Comparison of ENCODE assay signal across 10 cellular contexts in the genomic region with DNA sequence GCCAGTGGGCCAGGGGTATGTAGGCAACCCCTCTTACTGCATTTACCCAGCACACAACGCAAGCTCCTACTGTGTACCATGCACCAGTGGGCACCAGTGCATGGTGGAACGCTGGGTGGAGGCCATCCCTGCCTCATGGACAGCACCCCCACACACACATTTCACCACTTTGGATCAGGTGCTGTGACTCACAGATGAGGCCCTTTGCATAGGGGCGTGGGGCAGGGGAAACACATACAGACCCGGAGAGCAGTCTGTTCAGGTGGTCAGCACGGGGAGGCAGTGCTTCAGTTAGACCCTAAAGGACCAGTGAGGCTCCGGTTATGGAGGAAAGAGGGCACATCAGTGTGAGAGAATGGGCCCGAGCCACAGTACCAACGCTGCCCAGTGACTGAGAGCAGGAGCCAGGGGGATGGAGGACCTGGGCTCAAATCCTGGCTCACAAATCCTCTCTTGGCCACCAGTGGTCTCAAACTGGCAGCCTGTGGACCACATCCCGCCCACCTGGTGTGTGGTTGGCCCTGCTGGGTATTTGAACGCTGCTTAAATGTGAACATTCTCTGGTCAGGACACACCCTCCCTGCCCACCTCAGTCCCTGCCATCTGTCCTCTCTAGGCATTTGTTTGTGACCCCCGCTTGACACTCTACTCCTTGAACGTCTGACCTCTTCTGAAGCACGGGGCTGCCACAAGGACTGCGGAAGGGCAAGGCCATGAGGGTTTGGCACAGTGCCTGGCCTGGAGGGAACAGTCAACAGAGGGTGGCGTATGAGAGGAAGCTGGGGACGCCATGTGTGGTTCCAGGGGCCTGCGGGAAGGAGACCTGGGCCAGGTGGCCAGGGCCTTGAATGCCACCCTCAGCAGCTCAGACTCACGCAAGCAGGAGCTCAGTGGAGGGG. TPM values are rescaled to one million over a fixed set of nuclear protein-coding genes. Genes with fewer than 3 reads are reported as not detected.
A peak's percentile ranks its signal among the peaks of the same experiment; 100 is the strongest.
DNase-seq lines count a peak whose midpoint lies in the region; ATAC-seq and TF ChIP-seq lines count a peak whose summit lies in the region.
"Had no signal": no experiment of that assay in that cellular context is flagged by ENCODE, and none has a peak within 500 bp of the region (broad histone marks: within the 10 kb centered on the region; RNA-seq: fewer than 3 reads in every experiment).

No MANE protein-coding gene starts in this region.

- H3K27me3 ChIP-seq in right atrium auricular region = no peaks in the 10 kb centered on the region
- H3K27me3 ChIP-seq in liver (ENCODE audit: control insufficient read depth in 4 of 4, insufficient read depth in 4 of 4, low read length in 3 of 4) = no peaks in the 10 kb centered on the region
- no peaks in the 10 kb centered on the region for H3K27me3 ChIP-seq in upper lobe of right lung
- no peaks in the 10 kb centered on the region for H3K27me3 ChIP-seq in MG63
- H3K27me3 ChIP-seq: BLaER1 had no signal

- no peak for TF ChIP-seq CTCF in right atrium auricular region (IDR thresholded peaks at IDR 0.05)
- TF ChIP-seq CTCF in VCaP (conservative IDR thresholded peaks at IDR 0.05) = no peak
- no peak for TF ChIP-seq CTCF in liver (IDR thresholded peaks at IDR 0.05; ENCODE audit: low read depth, low read length, missing input control)
- no peak for TF ChIP-seq CTCF in upper lobe of right lung (IDR thresholded peaks at IDR 0.05)

- H3K27ac ChIP-seq in right atrium auricular region (no peak overlapping the region), VCaP (peak overlapping the region; percentile 9; the same call in 1 of the 2 replicates), liver (ENCODE audit: low read depth in 1 of 2, low read length in 2 of 2) (no peak overlapping the region), upper lobe of right lung (no peak overlapping the region)
- H3K27ac ChIP-seq: BLaER1 had no signal

- H3K4me1 ChIP-seq in right atrium auricular region (peaks cover 0 to 18% of the 10 kb centered on the region in 2 donors), liver (ENCODE audit: control insufficient read depth in 4 of 4, insufficient read depth in 4 of 4, low read length in 3 of 4) (peaks cover 9 to 21% (median 17%) of the 10 kb centered on the region in 4 donors), upper lobe of right lung (peaks cover 8% of the 10 kb centered on the region)

- peak; percentile 44 to 64 for TF ChIP-seq RAD21 in liver (IDR thresholded peaks at IDR 0.05)

- H3K9me3 ChIP-seq in right atrium auricular region (peaks cover 0 to 14% of the 10 kb centered on the region in 2 donors), liver (ENCODE audit: control insufficient read depth in 4 of 4, low read length in 3 of 4) (no peaks in the 10 kb centered on the region), upper lobe of right lung (peaks cover 7% of the 10 kb centered on the region), MG63 (peaks cover 10% of the 10 kb centered on the region; the same call in 1 of the 2 replicates)

- no peak overlapping the region for H3K4me3 ChIP-seq in right atrium auricular region
- no peak overlapping the region for H3K4me3 ChIP-seq in liver (ENCODE audit: low read depth in 1 of 3, low read length in 3 of 3)
- no peak overlapping the region for H3K4me3 ChIP-seq in upper lobe of right lung
- H3K4me3 ChIP-seq in MG63 = no peak overlapping the region
- H3K4me3 ChIP-seq: BLaER1 had no signal

- intact Hi-C loops in Right ventricle myocardium inferior (cut with DNase I) = loop anchor here (5.0 kb wide), 1 partner anchor 48 kb away; a partner anchor contains a TSS
- intact Hi-C loops in upper lobe of right lung (cut with DNase I) = no loop called here

- WGBS in liver = 60% methylated on average over 18 of the region's 18 CpGs

- no peak overlapping the region for H3K9ac ChIP-seq in liver (ENCODE audit: low read depth in 1 of 2, low read length in 2 of 2)
- H3K9ac ChIP-seq: BLaER1 had no signal

- peak; percentile 83 for ATAC-seq in Right ventricle myocardium inferior
- ATAC-seq in upper lobe of right lung = peak; percentile 82
- ATAC-seq in GM21737 (IDR thresholded peaks at IDR 0.05; ENCODE audit: unreplicated experiment) = no peak

- H3K36me3 ChIP-seq in right atrium auricular region = no peaks in the 10 kb centered on the region
- H3K36me3 ChIP-seq in liver (ENCODE audit: control insufficient read depth in 4 of 4, insufficient read depth in 3 of 4, low read depth in 1 of 4, low read length in 3 of 4) = no peaks in the 10 kb centered on the region
- H3K36me3 ChIP-seq in upper lobe of right lung = no peaks in the 10 kb centered on the region
- H3K36me3 ChIP-seq in MG63 = no peaks in the 10 kb centered on the region
- H3K36me3 ChIP-seq: BLaER1 had no signal

- DNase-seq in Right ventricle myocardium inferior (ENCODE audit: missing footprints) (no peak), right atrium auricular region (ENCODE audit: low spot score) (no peak), upper lobe of right lung (peak; percentile 88), MG63 (no peak), amniotic stem cell (lab: John Stamatoyannopoulos, UW) (no peak)
- DNase-seq: activated T-cell treated with anti-CD3 and anti-CD28 coated beads for 4 hours had no signal

TF ChIP-seq in liver, 16 proteins besides CTCF, POLR2A, EP300 and RAD21:
- TF ChIP-seq SP1 (IDR thresholded peaks at IDR 0.05) (peak; percentile 65), FOXA2 (IDR thresholded peaks at IDR 0.05) (peak; percentile 77), HNF4A (conservative IDR thresholded peaks at IDR 0.05) (peak; percentile 62 to 71), HNF4G (IDR thresholded peaks at IDR 0.05) (no peak), TAF1 (conservative IDR thresholded peaks at IDR 0.05) (no peak), GABPA (IDR thresholded peaks at IDR 0.05 in 1 of 2, conservative IDR thresholded peaks at IDR 0.05 in 1 of 2) (no peak), FOXA1 (IDR thresholded peaks at IDR 0.05) (peak; percentile 84), JUND (IDR thresholded peaks at IDR 0.05) (no peak), EGR1 (IDR thresholded peaks at IDR 0.05; ENCODE audit: low read depth in 2 of 2) (no peak), NR2F2 (IDR thresholded peaks at IDR 0.05) (peak; percentile 79), YY1 (IDR thresholded peaks at IDR 0.05) (no peak), RXRA (IDR thresholded peaks at IDR 0.05) (peak; percentile 94 to 97)
- TF ChIP-seq, protein P1, sequence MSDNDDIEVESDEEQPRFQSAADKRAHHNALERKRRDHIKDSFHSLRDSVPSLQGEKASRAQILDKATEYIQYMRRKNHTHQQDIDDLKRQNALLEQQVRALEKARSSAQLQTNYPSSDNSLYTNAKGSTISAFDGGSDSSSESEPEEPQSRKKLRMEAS (IDR thresholded peaks at IDR 0.05) = no peak
- TF ChIP-seq, protein P2, sequence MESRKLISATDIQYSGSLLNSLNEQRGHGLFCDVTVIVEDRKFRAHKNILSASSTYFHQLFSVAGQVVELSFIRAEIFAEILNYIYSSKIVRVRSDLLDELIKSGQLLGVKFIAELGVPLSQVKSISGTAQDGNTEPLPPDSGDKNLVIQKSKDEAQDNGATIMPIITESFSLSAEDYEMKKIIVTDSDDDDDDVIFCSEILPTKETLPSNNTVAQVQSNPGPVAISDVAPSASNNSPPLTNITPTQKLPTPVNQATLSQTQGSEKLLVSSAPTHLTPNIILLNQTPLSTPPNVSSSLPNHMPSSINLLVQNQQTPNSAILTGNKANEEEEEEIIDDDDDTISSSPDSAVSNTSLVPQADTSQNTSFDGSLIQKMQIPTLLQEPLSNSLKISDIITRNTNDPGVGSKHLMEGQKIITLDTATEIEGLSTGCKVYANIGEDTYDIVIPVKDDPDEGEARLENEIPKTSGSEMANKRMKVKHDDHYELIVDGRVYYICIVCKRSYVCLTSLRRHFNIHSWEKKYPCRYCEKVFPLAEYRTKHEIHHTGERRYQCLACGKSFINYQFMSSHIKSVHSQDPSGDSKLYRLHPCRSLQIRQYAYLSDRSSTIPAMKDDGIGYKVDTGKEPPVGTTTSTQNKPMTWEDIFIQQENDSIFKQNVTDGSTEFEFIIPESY (IDR thresholded peaks at IDR 0.05) = no peak
- TF ChIP-seq, protein P3, sequence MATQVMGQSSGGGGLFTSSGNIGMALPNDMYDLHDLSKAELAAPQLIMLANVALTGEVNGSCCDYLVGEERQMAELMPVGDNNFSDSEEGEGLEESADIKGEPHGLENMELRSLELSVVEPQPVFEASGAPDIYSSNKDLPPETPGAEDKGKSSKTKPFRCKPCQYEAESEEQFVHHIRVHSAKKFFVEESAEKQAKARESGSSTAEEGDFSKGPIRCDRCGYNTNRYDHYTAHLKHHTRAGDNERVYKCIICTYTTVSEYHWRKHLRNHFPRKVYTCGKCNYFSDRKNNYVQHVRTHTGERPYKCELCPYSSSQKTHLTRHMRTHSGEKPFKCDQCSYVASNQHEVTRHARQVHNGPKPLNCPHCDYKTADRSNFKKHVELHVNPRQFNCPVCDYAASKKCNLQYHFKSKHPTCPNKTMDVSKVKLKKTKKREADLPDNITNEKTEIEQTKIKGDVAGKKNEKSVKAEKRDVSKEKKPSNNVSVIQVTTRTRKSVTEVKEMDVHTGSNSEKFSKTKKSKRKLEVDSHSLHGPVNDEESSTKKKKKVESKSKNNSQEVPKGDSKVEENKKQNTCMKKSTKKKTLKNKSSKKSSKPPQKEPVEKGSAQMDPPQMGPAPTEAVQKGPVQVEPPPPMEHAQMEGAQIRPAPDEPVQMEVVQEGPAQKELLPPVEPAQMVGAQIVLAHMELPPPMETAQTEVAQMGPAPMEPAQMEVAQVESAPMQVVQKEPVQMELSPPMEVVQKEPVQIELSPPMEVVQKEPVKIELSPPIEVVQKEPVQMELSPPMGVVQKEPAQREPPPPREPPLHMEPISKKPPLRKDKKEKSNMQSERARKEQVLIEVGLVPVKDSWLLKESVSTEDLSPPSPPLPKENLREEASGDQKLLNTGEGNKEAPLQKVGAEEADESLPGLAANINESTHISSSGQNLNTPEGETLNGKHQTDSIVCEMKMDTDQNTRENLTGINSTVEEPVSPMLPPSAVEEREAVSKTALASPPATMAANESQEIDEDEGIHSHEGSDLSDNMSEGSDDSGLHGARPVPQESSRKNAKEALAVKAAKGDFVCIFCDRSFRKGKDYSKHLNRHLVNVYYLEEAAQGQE (IDR thresholded peaks at IDR 0.05) = no peak
- TF ChIP-seq, protein P4, sequence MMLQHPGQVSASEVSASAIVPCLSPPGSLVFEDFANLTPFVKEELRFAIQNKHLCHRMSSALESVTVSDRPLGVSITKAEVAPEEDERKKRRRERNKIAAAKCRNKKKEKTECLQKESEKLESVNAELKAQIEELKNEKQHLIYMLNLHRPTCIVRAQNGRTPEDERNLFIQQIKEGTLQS (IDR thresholded peaks at IDR 0.05) = no peak

RNA-seq across cellular contexts. Expression of a gene that starts 46.7 kb away (rescaled TPM):
- total RNA-seq in Right ventricle myocardium inferior = 27.4 TPM
- total RNA-seq in right atrium auricular region = 10 to 100 TPM; 23.6 to 32.4 TPM
- 1 to 10 TPM; 1.8 to 2.2 TPM for total RNA-seq in liver
- 1 to 10 TPM in 1 of 2 donors, under 1 TPM in 1; 0.97 to 2.0 TPM for polyA plus RNA-seq in liver
- 6.2 TPM for total RNA-seq in upper lobe of right lung
- total RNA-seq in MG63 (2014; rRNA removed; shearing (Covaris generic); ENCODE audit: low replicate concordance) = 0.84 and 1.8 TPM in 2 replicates
